In genomic region chr15:78263907-78264303, GRCh38 we compare ENCODE assay signal across 9 cellular contexts. TPM values are rescaled to one million over a fixed set of nuclear protein-coding genes. Genes with fewer than 3 reads are reported as not detected.
DNase-seq lines count a peak whose midpoint lies in the region; ATAC-seq and TF ChIP-seq lines count a peak whose summit lies in the region.
"Had no signal": no experiment of that assay in that cellular context is flagged by ENCODE, and none has a peak within 500 bp of the region (broad histone marks: within the 10 kb centered on the region; RNA-seq: fewer than 3 reads in every experiment).

No MANE protein-coding gene starts in this region.

- peaks cover 15% of the 10 kb centered on the region for H3K4me1 Mint-ChIP-seq in dendritic cell treated with granulocyte-macrophage colony-stimulating factor and Interleukin-4, amounts not matched to agents 40 ng/mL and 50 ng/mL, for 4 days (ENCODE audit: low read depth)

- H3K4me3 Mint-ChIP-seq in dendritic cell treated with granulocyte-macrophage colony-stimulating factor and Interleukin-4, amounts not matched to agents 40 ng/mL and 50 ng/mL, for 4 days: peak overlapping the region; percentile 24

- H3K9me3 Mint-ChIP-seq in dendritic cell treated with granulocyte-macrophage colony-stimulating factor and Interleukin-4, amounts not matched to agents 40 ng/mL and 50 ng/mL, for 4 days: no peaks in the 10 kb centered on the region

- H3K9ac ChIP-seq in muscle layer of colon (ENCODE audit: low read length): no peak overlapping the region

- H3K27ac ChIP-seq in heart right ventricle (peak overlapping the region; percentile 47 to 97 (median 90)), muscle layer of colon (ENCODE audit: low read depth, low read length) (peak overlapping the region; percentile 48), uterus (peak overlapping the region; percentile 43 to 67)

- ATAC-seq in heart right ventricle (peak in 3 of 8 donors; percentile 1 to 11 (median 1)), HG03378 (IDR thresholded peaks at IDR 0.05; ENCODE audit: unreplicated experiment) (no peak), HG03025 (IDR thresholded peaks at IDR 0.05; ENCODE audit: low FRiP score, unreplicated experiment) (no peak)

- H3K27ac Mint-ChIP-seq in dendritic cell treated with granulocyte-macrophage colony-stimulating factor and Interleukin-4, amounts not matched to agents 40 ng/mL and 50 ng/mL, for 4 days: no peak overlapping the region

- no peak for TF ChIP-seq POLR2A in uterus (IDR thresholded peaks at IDR 0.05)

- H3K36me3 ChIP-seq in heart right ventricle: no peaks in the 10 kb centered on the region
- H3K36me3 ChIP-seq in muscle layer of colon (ENCODE audit: insufficient read depth, low read length): no peaks in the 10 kb centered on the region
- no peaks in the 10 kb centered on the region for H3K36me3 ChIP-seq in uterus

- H3K27me3 ChIP-seq in heart right ventricle: no peaks in the 10 kb centered on the region
- no peaks in the 10 kb centered on the region for H3K27me3 ChIP-seq in muscle layer of colon (ENCODE audit: control insufficient read depth in 1 of 2, insufficient read depth in 2 of 2, low read length in 2 of 2)
- H3K27me3 ChIP-seq in uterus: no peaks in the 10 kb centered on the region

- peak overlapping the region; percentile 35 to 87 (median 79) for H3K4me3 ChIP-seq in heart right ventricle
- H3K4me3 ChIP-seq in muscle layer of colon (ENCODE audit: low read depth in 1 of 2, low read length in 2 of 2): no peak overlapping the region
- H3K4me3 ChIP-seq in uterus: peak overlapping the region; percentile 47 to 53

- peaks cover 15% of the 10 kb centered on the region for H3K36me3 Mint-ChIP-seq in dendritic cell treated with granulocyte-macrophage colony-stimulating factor and Interleukin-4, amounts not matched to agents 40 ng/mL and 50 ng/mL, for 4 days (ENCODE audit: low read depth)

- TF ChIP-seq CTCF in heart right ventricle (IDR thresholded peaks at IDR 0.05) (no peak), uterus (IDR thresholded peaks at IDR 0.05) (no peak)

- WGBS in heart right ventricle, 2 donors: 79 to 83% methylated on average over 22 to 23 of the region's 23 CpGs

- DNase-seq in heart right ventricle: peak in 1 of 2 donors; percentile 23
- DNase-seq in cardiac septum (ENCODE audit: low spot score): no peak
- no peak for DNase-seq in uterus
- DNase-seq in GM03348 (ENCODE audit: low spot score): no peak
- DNase-seq: NCI-H82 had no signal

- H3K9me3 ChIP-seq in heart right ventricle: no peaks in the 10 kb centered on the region
- H3K9me3 ChIP-seq in muscle layer of colon (ENCODE audit: low read length): no peaks in the 10 kb centered on the region
- H3K9me3 ChIP-seq in uterus: no peaks in the 10 kb centered on the region

- H3K4me1 ChIP-seq in heart right ventricle: peaks cover 2 to 45% (median 22%) of the 10 kb centered on the region in 9 donors
- peaks cover 19% of the 10 kb centered on the region for H3K4me1 ChIP-seq in muscle layer of colon (ENCODE audit: insufficient read depth, low read length)
- no peaks in the 10 kb centered on the region for H3K4me1 ChIP-seq in uterus

- intact Hi-C loops in heart right ventricle (cut with DNase I) (no loop called here), cardiac septum (cut with DNase I) (no loop called here), uterus (cut with DNase I; ENCODE audit: low total_unique reads) (no loop called here)
- intact Hi-C loops in dendritic cell treated with granulocyte-macrophage colony-stimulating factor and Interleukin-4, amounts not matched to agents 40 ng/mL and 50 ng/mL, for 4 days (cut with micrococcal nuclease): no loop called here

- H3K27me3 Mint-ChIP-seq in dendritic cell treated with granulocyte-macrophage colony-stimulating factor and Interleukin-4, amounts not matched to agents 40 ng/mL and 50 ng/mL, for 4 days: no peaks in the 10 kb centered on the region

RNA-seq across cellular contexts. Expression of gene DNAJA4, which starts 0.5 kb away (rescaled TPM):
- total RNA-seq in heart right ventricle: 100 to 1,000 TPM in 8 of 10 donors, 10 to 100 TPM in 2; 78.9 to 210 (median 150) TPM
- polyA plus RNA-seq in heart right ventricle: 100 to 1,000 TPM in 1 of 2 donors, 10 to 100 TPM in 1; 40.0 to 226 TPM
- total RNA-seq in cardiac septum: 150 TPM
- total RNA-seq in uterus: 10 to 100 TPM in 3 of 4 donors, 1 to 10 TPM in 1; 2.6 to 16.8 (median 14.6) TPM

RNA-seq across cellular contexts. Expression of gene ACSBG1, which starts 29.5 kb away (rescaled TPM):
- total RNA-seq in heart right ventricle (under 1 TPM in 2 of 10 donors, not detected in 8; 0.22 to 0.30 TPM), cardiac septum (not detected), uterus (1 to 10 TPM in 1 of 4 donors, not detected in 3; 3.5 TPM)
- under 1 TPM; 0.59 to 0.65 TPM for polyA plus RNA-seq in heart right ventricle

RNA-seq across cellular contexts. Expression of gene SKIC8, which starts 35.5 kb away (rescaled TPM):
- total RNA-seq in heart right ventricle (10 to 100 TPM; 24.0 to 32.8 (median 26.4) TPM), cardiac septum (33.3 TPM), uterus (10 to 100 TPM; 29.4 to 85.0 (median 62.9) TPM)
- 10 to 100 TPM; 33.8 to 37.0 TPM for polyA plus RNA-seq in heart right ventricle

Comparison
In these comparisons a context has a peak if more than half of its experiments do, and no peak if none do; other contexts are left out.
1. H3K4me3 ChIP-seq: peak in heart right ventricle (10 of 10) and uterus (2 of 2); none in muscle layer of colon (0 of 2).
2. Peak in every context shown above with its lines, with median percentiles within 50 percentile points of each other: H3K27ac ChIP-seq.